ENCODE assay signal across 25 cellular contexts in genomic region chrX:30313322-30313721, GRCh38. TPM values are rescaled to one million over a fixed set of nuclear protein-coding genes. Genes with fewer than 3 reads are reported as not detected.
DNase-seq lines count a peak whose midpoint lies in the region; ATAC-seq and TF ChIP-seq lines count a peak whose summit lies in the region.
"Had no signal": no experiment of that assay in that cellular context is flagged by ENCODE, and none has a peak within 500 bp of the region (broad histone marks: within the 10 kb centered on the region; RNA-seq: fewer than 3 reads in every experiment).

No MANE protein-coding gene starts in this region.

- H4K20me1 ChIP-seq in SK-N-SH (ENCODE audit: insufficient read depth): no peaks in the 10 kb centered on the region
- H4K20me1 ChIP-seq: BLaER1 had no signal

- H3K9ac ChIP-seq in SK-N-SH: no peak overlapping the region
- H3K9ac ChIP-seq: BLaER1 had no signal

- CTCF ChIA-PET in SK-N-SH (lab: Yijun Ruan, JAX): interaction anchor here (0.6 kb wide), 1 partner anchor 58 kb away, joined by 3 read pairs; no protein-coding TSS in a partner anchor

- no peaks in the 10 kb centered on the region for H3K9me2 ChIP-seq in SK-N-SH

- TF ChIP-seq EP300 in SK-N-SH (IDR thresholded peaks at IDR 0.05; ENCODE audit: borderline replicate concordance in 1 of 2, low read depth in 1 of 2, low read length in 1 of 2): no peak

- peaks cover 17% of the 10 kb centered on the region; the same call in 1 of the 2 replicates for H3K27me3 ChIP-seq in SK-N-SH (ENCODE audit: insufficient read depth)

- ATAC-seq in SK-N-SH treated with all-trans-retinoic acid at 6 μM for 48 hours: no peak
- no peak for ATAC-seq in HG03521 (IDR thresholded peaks at IDR 0.05; ENCODE audit: unreplicated experiment)
- ATAC-seq in GM18517 (IDR thresholded peaks at IDR 0.05; ENCODE audit: unreplicated experiment): no peak
- no peak for ATAC-seq in GM18520 (IDR thresholded peaks at IDR 0.05; ENCODE audit: unreplicated experiment)
- ATAC-seq: HCT116; naive thymus-derived CD8-positive, alpha-beta T cell; upper lobe of right lung had no signal

- H2AFZ ChIP-seq in SK-N-SH (ENCODE audit: low read depth): peak overlapping the region; percentile 47; the same call in 1 of the 2 replicates

- peak overlapping the region in 1 of 2 experiments; percentile 38; a peak in 1 of 4 replicates for H3K27ac ChIP-seq in SK-N-SH (ENCODE audit: low read depth in 2 of 2, low read length in 1 of 2)
- H3K27ac ChIP-seq: BLaER1, coronary artery, esophagus squamous epithelium, left ventricle myocardium inferior, RWPE1, skin epidermis, upper lobe of right lung had no signal

- no peaks in the 10 kb centered on the region for H3K9me3 ChIP-seq in SK-N-SH
- H3K9me3 ChIP-seq: esophagus squamous epithelium, left ventricle myocardium inferior, upper lobe of right lung had no signal

- H3F3A ChIP-seq in SK-N-SH (replicated peaks; ENCODE audit: insufficient read depth): no peaks in the 10 kb centered on the region

- H3K4me1 ChIP-seq in SK-N-SH (ENCODE audit: control insufficient read depth in 1 of 2, insufficient read depth in 2 of 2, low read depth in 1 of 2, low read length in 1 of 2): no peaks in the 10 kb centered on the region
- H3K4me1 ChIP-seq: left ventricle myocardium inferior, upper lobe of right lung had no signal

- H3K79me2 ChIP-seq in SK-N-SH (ENCODE audit: insufficient read depth): no peaks in the 10 kb centered on the region

- no peak for DNase-seq in SK-N-SH
- peak; percentile 22 for DNase-seq in NCI-H2029 treated with DMSO at 0.1 percent for 48 hours (lab: John Stamatoyannopoulos, UW)
- DNase-seq in SHP77 treated with DMSO at 0.1 percent for 48 hours (lab: John Stamatoyannopoulos, UW): peak; percentile 81
- DNase-seq in T-helper 9 cell: no peak
- DNase-seq: activated CD4-positive, alpha-beta T cell treated with anti-CD3 and anti-CD28 coated beads, Interleukin-2, amount 10 ng/mL, durations not matched to agents 7 days and 5 days; activated naive CD4-positive, alpha-beta T cell treated with anti-CD3 and anti-CD28 coated beads for 36 hours; activated T-cell treated with anti-CD3 and anti-CD28 coated beads, Interleukin-2, amount 50 U/mL, for 48 hours; amniotic stem cell; esophagus squamous epithelium; IMR-90; left ventricle myocardium inferior; naive thymus-derived CD8-positive, alpha-beta T cell; NCI-H1436 treated with DMSO at 0.1 percent for 48 hours; occipital lobe; T1000; upper lobe of right lung had no signal

- H3K4me3 ChIP-seq in SK-N-SH (ENCODE audit: low read depth in 2 of 2, low read length in 1 of 2): peak overlapping the region; percentile 30 to 43; a peak in 2 of 4 replicates
- H3K4me3 ChIP-seq: BLaER1, coronary artery, esophagus squamous epithelium, left ventricle myocardium inferior, skin epidermis, upper lobe of right lung had no signal

- no peak for TF ChIP-seq RAD21 in SK-N-SH (IDR thresholded peaks at IDR 0.05; ENCODE audit: low read length)

- TF ChIP-seq CTCF in SK-N-SH (IDR thresholded peaks at IDR 0.05): no peak

- peak overlapping the region; percentile 57 for H3K4me2 ChIP-seq in SK-N-SH
- H3K4me2 ChIP-seq: BLaER1 had no signal

- H3K36me3 ChIP-seq in SK-N-SH (replicated peaks in 1 of 2; ENCODE audit: control insufficient read depth in 1 of 2, insufficient read depth in 2 of 2, low read length in 1 of 2): no peaks in the 10 kb centered on the region
- H3K36me3 ChIP-seq: BLaER1, esophagus squamous epithelium, left ventricle myocardium inferior, upper lobe of right lung had no signal

- POLR2A ChIA-PET in SK-N-SH (lab: Yijun Ruan, JAX): no interaction called here

- 56% methylated on average over 3 of the region's 3 CpGs for WGBS in SK-N-SH (ENCODE audit: low lambda C conversion rate)

TF ChIP-seq in SK-N-SH, 30 proteins besides CTCF, POLR2A, EP300 and RAD21 (continues in another document):
- TF ChIP-seq YY1 (IDR thresholded peaks at IDR 0.05; ENCODE audit: low read depth) (no peak), RCOR1 (IDR thresholded peaks at IDR 0.05; ENCODE audit: low read length) (no peak), TAF1 (IDR thresholded peaks at IDR 0.05; ENCODE audit: borderline replicate concordance, low read depth, low read length) (no peak), NFIC (IDR thresholded peaks at IDR 0.05; ENCODE audit: borderline replicate concordance) (no peak), CHD2 (IDR thresholded peaks at IDR 0.05; ENCODE audit: low read length, partially characterized antibody) (no peak), REST (IDR thresholded peaks at IDR 0.05; ENCODE audit: low read depth, low read length) (no peak), MEF2A (IDR thresholded peaks at IDR 0.05; ENCODE audit: borderline replicate concordance, low read depth) (no peak), USF1 (IDR thresholded peaks at IDR 0.05; ENCODE audit: borderline replicate concordance, low read depth) (no peak)

TF ChIP-seq in SK-N-SH treated with all-trans-retinoic acid at 6 μM for 48 hours, 23 proteins besides CTCF, POLR2A, EP300 and RAD21:
- TF ChIP-seq ZFP3 (CRISPR knock-in tag; IDR thresholded peaks at IDR 0.05): no peak
- TF ChIP-seq BACH2 (CRISPR knock-in tag; IDR thresholded peaks at IDR 0.05; ENCODE audit: borderline replicate concordance): no peak
- TF ChIP-seq OSR1 (CRISPR knock-in tag; IDR thresholded peaks at IDR 0.05): no peak
- no peak for TF ChIP-seq ISL1 (CRISPR knock-in tag; IDR thresholded peaks at IDR 0.05)
- TF ChIP-seq SNAI2 (CRISPR knock-in tag; IDR thresholded peaks at IDR 0.05): no peak
- no peak for TF ChIP-seq ZNF8 (CRISPR knock-in tag; IDR thresholded peaks at IDR 0.05)
- TF ChIP-seq ESRRG (CRISPR knock-in tag; IDR thresholded peaks at IDR 0.05): no peak
- TF ChIP-seq ZC3H10 (CRISPR knock-in tag; IDR thresholded peaks at IDR 0.05): no peak
- no peak for TF ChIP-seq TSHZ2 (CRISPR knock-in tag; IDR thresholded peaks at IDR 0.05)
- no peak for TF ChIP-seq TOX (CRISPR knock-in tag; IDR thresholded peaks at IDR 0.05; ENCODE audit: borderline replicate concordance)
- TF ChIP-seq ZNF70 (CRISPR knock-in tag; IDR thresholded peaks at IDR 0.05): no peak
- TF ChIP-seq GLIS3 (CRISPR knock-in tag; IDR thresholded peaks at IDR 0.05): no peak
- no peak for TF ChIP-seq CSDC2 (CRISPR knock-in tag; IDR thresholded peaks at IDR 0.05)
- no peak for TF ChIP-seq POU6F1 (CRISPR knock-in tag; IDR thresholded peaks at IDR 0.05; ENCODE audit: borderline replicate concordance, low read depth)
- no peak for TF ChIP-seq ZNF565 (CRISPR knock-in tag; conservative IDR thresholded peaks at IDR 0.05; ENCODE audit: low read depth)
- TF ChIP-seq ARNTL (CRISPR knock-in tag; IDR thresholded peaks at IDR 0.05; ENCODE audit: borderline replicate concordance, low read depth): no peak
- no peak for TF ChIP-seq CSRNP3 (CRISPR knock-in tag; IDR thresholded peaks at IDR 0.05)
- no peak for TF ChIP-seq TCF4 (CRISPR knock-in tag; IDR thresholded peaks at IDR 0.05; ENCODE audit: borderline replicate concordance)

RNA-seq across cellular contexts. Expression of gene NR0B1, which starts 4.1 kb away (rescaled TPM):
- 2.2 and 2.3 TPM in 2 replicates for polyA plus RNA-seq in SK-N-SH (2012; rRNA removed)
- 1.6 and 2.5 TPM in 2 replicates for polyA plus RNA-seq in SK-N-SH (2012; cell fraction: cytosol; rRNA removed)
- 3.0 and 3.3 TPM in 2 replicates for polyA plus RNA-seq in SK-N-SH (2012; cell fraction: nucleus; rRNA removed)
- polyA plus RNA-seq: IMR-90; naive thymus-derived CD8-positive, alpha-beta T cell had no signal

Comparison
In these comparisons a context has a peak if more than half of its experiments do, and no peak if none do; other contexts are left out.
1. DNase-seq: peak in NCI-H2029 treated with DMSO at 0.1 percent for 48 hours (single experiment) and SHP77 treated with DMSO at 0.1 percent for 48 hours (single experiment); none in SK-N-SH (single experiment) and T-helper 9 cell (single experiment).